10 cellular contexts compared by ENCODE assay signal in the genomic region with DNA sequence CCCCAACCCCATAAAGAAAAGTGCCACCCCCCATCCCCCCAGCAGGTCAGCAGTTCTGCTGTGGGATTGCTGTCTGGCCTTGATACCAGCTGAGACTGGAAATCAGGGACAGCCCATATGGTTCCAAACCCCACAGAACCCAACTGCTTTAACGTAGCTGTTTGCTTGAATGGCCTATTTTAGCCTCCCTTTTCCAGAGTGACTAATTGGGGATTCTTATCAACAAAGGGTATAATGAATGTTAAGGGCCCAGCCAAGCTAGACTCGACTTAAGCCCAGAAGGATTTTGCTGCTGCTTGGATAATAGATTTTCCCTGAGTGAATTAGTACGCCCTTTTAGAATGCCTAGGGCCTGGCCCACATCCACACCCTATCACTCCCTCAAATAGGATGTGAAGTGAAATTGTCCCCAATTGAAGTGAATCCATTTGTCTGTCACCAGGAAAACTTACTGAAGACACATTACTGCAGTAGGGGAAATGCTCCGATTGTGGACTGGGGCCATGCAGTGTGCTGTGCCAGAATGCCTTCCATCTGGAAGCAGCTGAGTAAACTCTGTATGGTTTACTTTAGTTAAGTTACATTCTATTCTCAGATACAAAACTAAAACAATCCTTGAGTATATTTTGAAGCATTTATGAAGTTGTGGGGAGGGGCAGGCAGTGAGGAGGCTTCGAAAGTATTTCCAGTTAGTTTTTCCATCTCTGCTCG.
DNase-seq lines count a peak whose midpoint lies in the region; ATAC-seq and TF ChIP-seq lines count a peak whose summit lies in the region.
"Had no signal": no experiment of that assay in that cellular context is flagged by ENCODE, and none has a peak within 500 bp of the region (broad histone marks: within the 10 kb centered on the region; RNA-seq: fewer than 3 reads in every experiment).

No MANE protein-coding gene starts in this region.

- no peaks in the 10 kb centered on the region for H3K27me3 Mint-ChIP-seq in effector memory CD8-positive, alpha-beta T cell
- H3K27me3 Mint-ChIP-seq: stimulated activated naive CD8-positive, alpha-beta T cell treated with anti-CD3 and anti-CD28 coated beads, Interleukin-15, Interleukin-2, amounts not matched to agents 100 ng/mL and 50 ng/mL, for 24 hours had no signal

- H3K4me1 ChIP-seq in skeletal muscle tissue (ENCODE audit: control insufficient read depth in 3 of 3, insufficient read depth in 3 of 3, low read length in 3 of 3), result peaks cover 40 to 60% (median 59%) of the 10 kb centered on the region in 3 donors

- H3K4me3 ChIP-seq in LNCaP clone FGC (ENCODE audit: low read depth, low read length), result no peak overlapping the region
- H3K4me3 ChIP-seq in brain microvascular endothelial cell (ENCODE audit: low read depth, low read length), result no peak overlapping the region
- peak overlapping the region in 1 of 3 donors; percentile 9 for H3K4me3 ChIP-seq in skeletal muscle tissue (ENCODE audit: low read length in 3 of 3)

- H3K27ac Mint-ChIP-seq in effector memory CD8-positive, alpha-beta T cell, result peak overlapping the region in 1 of 2 donors; percentile 66
- H3K27ac Mint-ChIP-seq: stimulated activated naive CD8-positive, alpha-beta T cell treated with anti-CD3 and anti-CD28 coated beads, Interleukin-15, Interleukin-2, amounts not matched to agents 100 ng/mL and 50 ng/mL, for 24 hours had no signal

- ATAC-seq in effector memory CD8-positive, alpha-beta T cell (replicated peaks), result no peak
- ATAC-seq in stimulated activated naive CD8-positive, alpha-beta T cell treated with anti-CD3 and anti-CD28 coated beads, Interleukin-15, Interleukin-2, amounts not matched to agents 100 U/mL and 50 U/mL, for 24 hours, result no peak

- peaks cover 7% of the 10 kb centered on the region for H3K36me3 ChIP-seq in brain microvascular endothelial cell (replicated peaks)
- peaks cover 0 to 10% (median 4%) of the 10 kb centered on the region in 3 donors for H3K36me3 ChIP-seq in skeletal muscle tissue (ENCODE audit: control insufficient read depth in 3 of 3, insufficient read depth in 3 of 3, low read length in 3 of 3)

- no peaks in the 10 kb centered on the region for H3K27me3 ChIP-seq in brain microvascular endothelial cell (replicated peaks)
- no peaks in the 10 kb centered on the region for H3K27me3 ChIP-seq in skeletal muscle tissue (ENCODE audit: control insufficient read depth in 3 of 3, insufficient read depth in 3 of 3, low read length in 3 of 3)

- in situ Hi-C loops in brain microvascular endothelial cell (cut with HindIII; ENCODE audit: low pct_ligation_motif_present, low sequenced_read_pairs), result no loop called here
- in situ Hi-C loops in G401 (cut with HindIII; ENCODE audit: low sequenced_read_pairs), result no loop called here

- peak overlapping the region in 2 of 3 donors; percentile 23 to 51 for H3K9ac ChIP-seq in skeletal muscle tissue (ENCODE audit: low read depth in 1 of 3, low read length in 3 of 3)

- H3K4me1 Mint-ChIP-seq in effector memory CD8-positive, alpha-beta T cell (ENCODE audit: low read depth in 2 of 2), result peaks cover 0 to 16% of the 10 kb centered on the region in 2 donors

- DNase-seq in LNCaP clone FGC (ENCODE audit: low read depth) (peak; percentile 68), brain microvascular endothelial cell (no peak), left kidney (ENCODE audit: low read depth, low spot score) (peak; percentile 66), NCI-H1417 treated with DMSO at 0.1 percent for 48 hours (lab: John Stamatoyannopoulos, UW) (no peak), G401 (ENCODE audit: low spot score) (no peak)
- DNase-seq in effector memory CD8-positive, alpha-beta T cell, result no peak
- DNase-seq in stimulated activated naive CD8-positive, alpha-beta T cell treated with anti-CD3 and anti-CD28 coated beads, Interleukin-15, Interleukin-2, amounts not matched to agents 100 U/mL and 50 U/mL, for 24 hours, result no peak
- DNase-seq: NCI-H1436 treated with DMSO at 0.1 percent for 48 hours had no signal

- H3K9me3 Mint-ChIP-seq in effector memory CD8-positive, alpha-beta T cell, result no peaks in the 10 kb centered on the region
- H3K9me3 Mint-ChIP-seq: stimulated activated naive CD8-positive, alpha-beta T cell treated with anti-CD3 and anti-CD28 coated beads, Interleukin-15, Interleukin-2, amounts not matched to agents 100 ng/mL and 50 ng/mL, for 24 hours had no signal

- peaks cover 43% of the 10 kb centered on the region for H3K36me3 Mint-ChIP-seq in effector memory CD8-positive, alpha-beta T cell (ENCODE audit: insufficient read depth)

- TF ChIP-seq CTCF in LNCaP clone FGC (IDR thresholded peaks at IDR 0.05; ENCODE audit: control insufficient read depth, extremely low read depth, insufficient read depth), result no peak
- no peak for TF ChIP-seq CTCF in brain microvascular endothelial cell (IDR thresholded peaks at IDR 0.05; ENCODE audit: low read depth, low read length, missing control alignments)

- no peaks in the 10 kb centered on the region for H3K9me3 ChIP-seq in skeletal muscle tissue (ENCODE audit: control insufficient read depth in 3 of 3, low read length in 3 of 3)

- H3K27ac ChIP-seq in brain microvascular endothelial cell (peak overlapping the region; percentile 82), skeletal muscle tissue (ENCODE audit: low read depth, low read length) (peak overlapping the region; percentile 73)

- no peak overlapping the region for H3K4me3 Mint-ChIP-seq in effector memory CD8-positive, alpha-beta T cell
- H3K4me3 Mint-ChIP-seq: stimulated activated naive CD8-positive, alpha-beta T cell treated with anti-CD3 and anti-CD28 coated beads, Interleukin-15, Interleukin-2, amounts not matched to agents 100 ng/mL and 50 ng/mL, for 24 hours had no signal

Comparison
In these comparisons a context has a peak if more than half of its experiments do, and no peak if none do; other contexts are left out.
1. DNase-seq: peak in LNCaP clone FGC (single experiment) and left kidney (single experiment); none in brain microvascular endothelial cell (single experiment), NCI-H1417 treated with DMSO at 0.1 percent for 48 hours (single experiment), G401 (single experiment), effector memory CD8-positive, alpha-beta T cell (0 of 3) and stimulated activated naive CD8-positive, alpha-beta T cell treated with anti-CD3 and anti-CD28 coated beads, Interleukin-15, Interleukin-2, amounts not matched to agents 100 U/mL and 50 U/mL, for 24 hours (single experiment).